In the genomic region with DNA sequence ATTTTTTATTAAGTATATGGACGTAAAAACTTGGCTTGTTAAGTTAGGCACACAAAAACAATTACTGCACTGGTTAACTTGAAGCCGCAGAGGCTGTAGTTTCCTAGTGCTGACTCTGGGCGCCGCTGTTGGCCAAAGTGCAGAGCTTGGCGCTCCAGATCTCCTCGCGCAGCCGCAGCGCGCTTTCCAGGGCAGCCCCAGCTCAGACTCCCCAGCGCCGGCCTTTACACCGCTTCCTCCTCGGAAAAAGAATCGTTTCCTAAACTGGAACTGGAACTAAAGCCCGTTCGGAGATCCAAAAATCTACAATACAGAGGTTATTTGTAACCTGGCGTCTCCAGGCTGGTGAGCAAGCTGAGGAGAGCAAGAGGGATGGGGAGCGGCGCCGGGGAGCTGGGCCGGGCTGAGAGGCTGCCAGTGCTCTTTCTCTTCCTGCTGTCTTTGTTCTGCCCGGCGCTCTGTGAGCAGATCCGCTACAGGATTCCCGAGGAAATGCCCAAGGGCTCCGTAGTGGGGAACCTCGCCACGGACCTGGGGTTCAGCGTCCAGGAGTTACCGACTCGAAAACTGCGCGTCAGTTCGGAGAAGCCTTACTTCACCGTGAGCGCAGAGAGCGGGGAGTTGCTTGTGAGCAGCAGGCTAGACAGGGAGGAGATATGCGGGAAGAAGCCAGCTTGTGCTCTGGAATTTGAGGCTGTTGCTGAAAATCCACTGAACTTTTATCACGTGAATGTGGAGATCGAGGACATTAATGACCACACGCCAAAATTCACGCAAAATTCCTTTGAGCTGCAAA, we compare ENCODE assay signal across 8 cellular contexts. TPM values are rescaled to one million over a fixed set of nuclear protein-coding genes. Genes with fewer than 3 reads are reported as not detected.
DNase-seq lines count a peak whose midpoint lies in the region; ATAC-seq and TF ChIP-seq lines count a peak whose summit lies in the region.
"Not testable (repeated sequence)": the region's sequence is repeated elsewhere in the genome, so short reads cannot be mapped to it uniquely, and the experiment has no call there.

A gene (plus strand): TSS at position 192 of the 796 bp plus-strand sequence. CDS start 181 bp downstream, at position 373.

- peaks cover 11% of the 10 kb centered on the region for H3K9me3 Mint-ChIP-seq in Calu3 (ENCODE audit: low read depth, unreplicated experiment)
- H3K9me3 Mint-ChIP-seq in activated naive CD8-positive, alpha-beta T cell treated with anti-CD3 and anti-CD28 coated beads for 36 hours: peaks cover 30% of the 10 kb centered on the region

- WGBS in stomach, 5 donors: 7 to 11% (median 9%) methylated on average over 21 to 25 of the region's 43 CpGs

- CTCF ChIA-PET in Calu3 (lab: Charles Lee): interaction anchor here (1.0 to 2.3 kb wide), 6 partner anchors 20 to 174 kb away, joined by 3 to 9 read pairs (median 6); a partner anchor contains a TSS

- TF ChIP-seq CTCF in Calu3 (IDR thresholded peaks at IDR 0.05; ENCODE audit: unreplicated experiment) (peak; percentile 67), fibroblast of pulmonary artery (IDR thresholded peaks at IDR 0.05; ENCODE audit: low read length, missing control alignments) (peak; percentile 64), stomach (IDR thresholded peaks at IDR 0.05) (peak in 4 of 7 experiments; percentile 25 to 41 (median 38))

- H3K27ac ChIP-seq in stomach: not testable (repeated sequence)

- H3K4me3 Mint-ChIP-seq in Calu3 (ENCODE audit: low read depth, unreplicated experiment): peak within 1 kb of the TSS; percentile 58
- peak within 1 kb of the TSS; percentile 61 for H3K4me3 Mint-ChIP-seq in activated naive CD8-positive, alpha-beta T cell treated with anti-CD3 and anti-CD28 coated beads for 36 hours

- H3K27me3 Mint-ChIP-seq in Calu3 (ENCODE audit: unreplicated experiment): not testable (repeated sequence)
- H3K27me3 Mint-ChIP-seq in activated naive CD8-positive, alpha-beta T cell treated with anti-CD3 and anti-CD28 coated beads for 36 hours: peaks cover 81% of the 10 kb centered on the region

- peaks cover 0 to 14% (median 0%) of the 10 kb centered on the region in 4 donors for H3K36me3 ChIP-seq in stomach

- not testable (repeated sequence) for TF ChIP-seq POLR2A in stomach (IDR thresholded peaks at IDR 0.05)

- not testable (repeated sequence) for TF ChIP-seq EP300 in stomach (IDR thresholded peaks at IDR 0.05)

- DNase-seq in Calu3: peak; percentile 70
- DNase-seq in RPMI7951 (ENCODE audit: low read depth): peak; percentile 62
- peak; percentile 53 for DNase-seq in activated naive CD8-positive, alpha-beta T cell treated with anti-CD3 and anti-CD28 coated beads for 36 hours
- DNase-seq in fibroblast of pulmonary artery (ENCODE audit: low read depth): peak; percentile 78
- not testable (repeated sequence) for DNase-seq in mucosa of gallbladder (ENCODE audit: low spot score)
- DNase-seq in stomach: peak; percentile 43

- not testable (repeated sequence) for H3K27ac Mint-ChIP-seq in Calu3 (ENCODE audit: unreplicated experiment); activated naive CD8-positive, alpha-beta T cell treated with anti-CD3 and anti-CD28 coated beads for 36 hours

- H3K9me3 ChIP-seq in stomach: peaks cover 44 to 94% (median 87%) of the 10 kb centered on the region in 4 donors

- peak within 1 kb of the TSS; percentile 50 for H3K4me3 ChIP-seq in fibroblast of pulmonary artery (replicated peaks; ENCODE audit: low read depth, low read length)
- H3K4me3 ChIP-seq in stomach: peak within 1 kb of the TSS; percentile 22 to 40 (median 24)

- not testable (repeated sequence) for H3K4me1 Mint-ChIP-seq in Calu3 (ENCODE audit: low read depth, unreplicated experiment); activated naive CD8-positive, alpha-beta T cell treated with anti-CD3 and anti-CD28 coated beads for 36 hours

- intact Hi-C loops in Calu3 (cut with micrococcal nuclease; ENCODE audit: unreplicated experiment); stomach (cut with DNase I; ENCODE audit: low total_unique reads): not testable (repeated sequence)

- not testable (repeated sequence) for BruUV-seq in Calu3 (replicated peaks; lab: Mats Ljungman, UMichigan)

- ATAC-seq in GM19463 (IDR thresholded peaks at IDR 0.05; ENCODE audit: unreplicated experiment) (peak; percentile 99), HG03066 (IDR thresholded peaks at IDR 0.05; ENCODE audit: low read depth, unreplicated experiment) (peak; percentile 72)

- peaks cover 15% of the 10 kb centered on the region for H3K36me3 Mint-ChIP-seq in Calu3 (ENCODE audit: insufficient read depth, unreplicated experiment)
- peaks cover 21% of the 10 kb centered on the region for H3K36me3 Mint-ChIP-seq in activated naive CD8-positive, alpha-beta T cell treated with anti-CD3 and anti-CD28 coated beads for 36 hours

- peaks cover 0 to 79% (median 14%) of the 10 kb centered on the region in 3 donors for H3K27me3 ChIP-seq in stomach

- H3K4me1 ChIP-seq in stomach: not testable (repeated sequence)

RNA-seq across cellular contexts. Expression of the gene that starts here (rescaled TPM):
- total RNA-seq in Calu3 (2022) (9.1 and 12.4 TPM in 2 replicates), mucosa of gallbladder (12.4 TPM), stomach (10 to 100 TPM in 2 of 5 donors, 1 to 10 TPM in 3; 1.8 to 16.8 (median 4.2) TPM)
- total RNA-seq in RPMI7951 (2014; rRNA removed; shearing (Covaris generic)): 18.6 and 19.8 TPM in 2 replicates
- under 1 TPM; 0.16 to 0.26 TPM for total RNA-seq in activated naive CD8-positive, alpha-beta T cell treated with anti-CD3 and anti-CD28 coated beads for 36 hours
- polyA plus RNA-seq in stomach: under 1 TPM in 2 of 3 donors, not detected in 1; 0.35 to 0.75 TPM

Comparison
In these comparisons a context has a peak if more than half of its experiments do, and no peak if none do; other contexts are left out.
1. Peak in DNase-seq in activated naive CD8-positive, alpha-beta T cell treated with anti-CD3 and anti-CD28 coated beads for 36 hours; RNA of the gene not detected or under 1 TPM.